Comparison of ENCODE assay signal across 10 cellular contexts in the genomic region with DNA sequence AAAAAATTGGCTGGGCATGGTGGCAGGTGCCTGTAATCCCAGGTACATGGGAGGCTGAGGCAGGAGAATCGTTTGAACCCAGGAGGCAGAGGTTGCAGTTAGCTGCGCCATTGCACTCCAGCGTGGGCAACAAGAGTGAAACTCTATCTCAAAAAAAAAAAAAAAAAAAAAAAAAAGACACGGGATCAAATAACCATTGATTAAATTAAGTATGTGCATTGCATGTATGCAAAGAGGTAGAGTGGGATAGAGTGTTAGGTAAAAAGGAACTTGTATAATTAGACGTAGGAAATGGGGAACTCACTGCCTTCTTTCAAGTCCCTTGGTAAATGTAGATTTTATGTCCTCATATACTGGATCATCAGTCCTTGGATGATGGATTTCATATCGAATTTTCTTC. TPM values are rescaled to one million over a fixed set of nuclear protein-coding genes. Genes with fewer than 3 reads are reported as not detected.
A peak's percentile ranks its signal among the peaks of the same experiment; 100 is the strongest.
DNase-seq lines count a peak whose midpoint lies in the region; ATAC-seq and TF ChIP-seq lines count a peak whose summit lies in the region.
"Had no signal": no experiment of that assay in that cellular context is flagged by ENCODE, and none has a peak within 500 bp of the region (broad histone marks: within the 10 kb centered on the region; RNA-seq: fewer than 3 reads in every experiment).

No MANE protein-coding gene starts in this region.

- H3K9me3 Mint-ChIP-seq in activated T-helper 17 cell treated with anti-CD3 and anti-CD28 coated beads, Interleukin-2, amount 50 U/mL, for 72 hours = no peaks in the 10 kb centered on the region
- no peaks in the 10 kb centered on the region for H3K9me3 Mint-ChIP-seq in naive thymus-derived CD4-positive, alpha-beta T cell

- DNase-seq in naive thymus-derived CD4-positive, alpha-beta T cell = no peak
- no peak for DNase-seq in globus pallidus (ENCODE audit: low spot score)
- no peak for DNase-seq in NCI-H1436 treated with DMSO at 0.1 percent for 48 hours (lab: John Stamatoyannopoulos, UW)
- no peak for DNase-seq in NCI-H446 treated with DMSO at 0.1 percent for 48 hours (lab: John Stamatoyannopoulos, UW)
- DNase-seq: H7, NCI-H774 had no signal

- H3K27me3 ChIP-seq in ACC112 (ENCODE audit: insufficient read depth, low read length) (no peaks in the 10 kb centered on the region), KMS-11 (ENCODE audit: insufficient read depth, low read depth) (no peaks in the 10 kb centered on the region)
- no peaks in the 10 kb centered on the region for H3K27me3 ChIP-seq in naive thymus-derived CD4-positive, alpha-beta T cell (ENCODE audit: control insufficient read depth in 2 of 2, insufficient read depth in 2 of 2, low read length in 2 of 2)

- POLR2A ChIA-PET in naive thymus-derived CD4-positive, alpha-beta T cell (lab: Charles Lee) = interaction anchor here (1.0 to 1.4 kb wide), 2 partner anchors 9 to 12 kb away, joined by 3 to 5 read pairs; no protein-coding TSS in a partner anchor

- H3K9me3 ChIP-seq in naive thymus-derived CD4-positive, alpha-beta T cell (ENCODE audit: control insufficient read depth in 2 of 3, low read length in 3 of 3) = no peaks in the 10 kb centered on the region

- TF ChIP-seq CTCF in KMS-11 (conservative IDR thresholded peaks at IDR 0.05; ENCODE audit: low read depth, low read length) = no peak

- intact Hi-C loops in naive thymus-derived CD4-positive, alpha-beta T cell (cut with micrococcal nuclease) = no loop called here

- H2AFZ ChIP-seq in ACC112 (ENCODE audit: low read length, unreplicated experiment) = no peak overlapping the region
- no peak overlapping the region for H2AFZ ChIP-seq in KMS-11 (ENCODE audit: low read depth)

- H4K20me1 ChIP-seq in KMS-11 (ENCODE audit: insufficient read depth) = no peaks in the 10 kb centered on the region

- H3K36me3 ChIP-seq in ACC112 (ENCODE audit: insufficient read depth, low read length) = no peaks in the 10 kb centered on the region
- no peaks in the 10 kb centered on the region for H3K36me3 ChIP-seq in KMS-11 (ENCODE audit: insufficient read depth)
- no peaks in the 10 kb centered on the region for H3K36me3 ChIP-seq in naive thymus-derived CD4-positive, alpha-beta T cell (ENCODE audit: control insufficient read depth in 2 of 3, insufficient read depth in 3 of 3, low read length in 3 of 3)

- H3K4me1 ChIP-seq in ACC112 (ENCODE audit: control insufficient read depth, insufficient read depth, low read length, unreplicated experiment) (peaks cover 49% of the 10 kb centered on the region), KMS-11 (ENCODE audit: low read depth, poor library complexity, severe bottlenecking) (peaks cover 65% of the 10 kb centered on the region)
- H3K4me1 ChIP-seq in naive thymus-derived CD4-positive, alpha-beta T cell (ENCODE audit: control insufficient read depth in 2 of 2, insufficient read depth in 2 of 2, low read length in 2 of 2) = peaks cover 11 to 16% of the 10 kb centered on the region in 2 donors

- H3K27ac ChIP-seq in ACC112 (ENCODE audit: low read depth, low read length) = peak overlapping the region; percentile 59
- H3K27ac ChIP-seq in KMS-11 = no peak overlapping the region; the same call in 1 of the 2 replicates
- H3K27ac ChIP-seq in naive thymus-derived CD4-positive, alpha-beta T cell (ENCODE audit: low read depth, low read length) = no peak overlapping the region

- H3K4me1 Mint-ChIP-seq in activated T-helper 17 cell treated with anti-CD3 and anti-CD28 coated beads, Interleukin-2, amount 50 U/mL, for 72 hours = peaks cover 34% of the 10 kb centered on the region
- H3K4me1 Mint-ChIP-seq in naive thymus-derived CD4-positive, alpha-beta T cell = peaks cover 28 to 51% (median 39%) of the 10 kb centered on the region in 7 donors

- no peak overlapping the region for H3K9ac ChIP-seq in KMS-11

- peaks cover 84% of the 10 kb centered on the region for H3K79me2 ChIP-seq in ACC112 (ENCODE audit: control insufficient read depth, insufficient read depth, low read length, unreplicated experiment)
- peaks cover 3% of the 10 kb centered on the region; the same call in 1 of the 2 replicates for H3K79me2 ChIP-seq in KMS-11 (ENCODE audit: insufficient read depth, low read depth)

- H3K27me3 Mint-ChIP-seq in activated T-helper 17 cell treated with anti-CD3 and anti-CD28 coated beads, Interleukin-2, amount 50 U/mL, for 72 hours = no peaks in the 10 kb centered on the region
- H3K27me3 Mint-ChIP-seq in naive thymus-derived CD4-positive, alpha-beta T cell = no peaks in the 10 kb centered on the region

- no peak for ATAC-seq in activated T-helper 17 cell treated with anti-CD3 and anti-CD28 coated beads, Interleukin-2, amount 50 U/mL, for 72 hours (replicated peaks)
- no peak for ATAC-seq in naive thymus-derived CD4-positive, alpha-beta T cell
- no peak for ATAC-seq in GM19395 (IDR thresholded peaks at IDR 0.05; ENCODE audit: unreplicated experiment)

- peaks cover 6% of the 10 kb centered on the region for H3K36me3 Mint-ChIP-seq in activated T-helper 17 cell treated with anti-CD3 and anti-CD28 coated beads, Interleukin-2, amount 50 U/mL, for 72 hours (ENCODE audit: low read depth)
- H3K36me3 Mint-ChIP-seq in naive thymus-derived CD4-positive, alpha-beta T cell = peaks cover 0 to 13% (median 0%) of the 10 kb centered on the region in 5 donors

- no peak overlapping the region for H3K27ac Mint-ChIP-seq in activated T-helper 17 cell treated with anti-CD3 and anti-CD28 coated beads, Interleukin-2, amount 50 U/mL, for 72 hours
- peak overlapping the region in 4 of 9 donors; percentile 31 to 63 (median 54) for H3K27ac Mint-ChIP-seq in naive thymus-derived CD4-positive, alpha-beta T cell

- CTCF ChIA-PET in naive thymus-derived CD4-positive, alpha-beta T cell (lab: Charles Lee) = interaction anchor here (0.7 to 1.3 kb wide), 2 partner anchors 11 to 165 kb away, joined by 4 to 5 read pairs; no protein-coding TSS in a partner anchor

- H3K4me3 ChIP-seq in ACC112 (ENCODE audit: low read depth, low read length) = peak overlapping the region; percentile 8
- H3K4me3 ChIP-seq in KMS-11 (IDR thresholded peaks at IDR 0.05; ENCODE audit: insufficient read depth, low read depth, low read length) = no peak overlapping the region
- no peak overlapping the region for H3K4me3 ChIP-seq in naive thymus-derived CD4-positive, alpha-beta T cell (ENCODE audit: low read length)

- H3K4me3 Mint-ChIP-seq in activated T-helper 17 cell treated with anti-CD3 and anti-CD28 coated beads, Interleukin-2, amount 50 U/mL, for 72 hours = peak overlapping the region; percentile 49
- H3K4me3 Mint-ChIP-seq in naive thymus-derived CD4-positive, alpha-beta T cell = peak overlapping the region in 9 of 10 donors; percentile 9 to 68 (median 55)

- peak overlapping the region; percentile 97; the same call in 1 of the 2 replicates for H3K4me2 ChIP-seq in KMS-11

RNA-seq across cellular contexts. Expression of gene VCL, which starts 13.1 kb away (rescaled TPM):
- 10 to 100 TPM; 18.4 to 27.2 TPM for total RNA-seq in activated T-helper 17 cell treated with anti-CD3 and anti-CD28 coated beads, Interleukin-2, amount 50 U/mL, for 72 hours
- 10 to 100 TPM in 4 of 5 experiments, 1 to 10 TPM in 1; 9.0 to 67.7 (median 21.6) TPM for total RNA-seq in naive thymus-derived CD4-positive, alpha-beta T cell
- polyA plus RNA-seq in naive thymus-derived CD4-positive, alpha-beta T cell = 10 to 100 TPM; 12.5 to 16.5 TPM
